Comparison of ENCODE assay signal across 1 cellular context in the genomic region with DNA sequence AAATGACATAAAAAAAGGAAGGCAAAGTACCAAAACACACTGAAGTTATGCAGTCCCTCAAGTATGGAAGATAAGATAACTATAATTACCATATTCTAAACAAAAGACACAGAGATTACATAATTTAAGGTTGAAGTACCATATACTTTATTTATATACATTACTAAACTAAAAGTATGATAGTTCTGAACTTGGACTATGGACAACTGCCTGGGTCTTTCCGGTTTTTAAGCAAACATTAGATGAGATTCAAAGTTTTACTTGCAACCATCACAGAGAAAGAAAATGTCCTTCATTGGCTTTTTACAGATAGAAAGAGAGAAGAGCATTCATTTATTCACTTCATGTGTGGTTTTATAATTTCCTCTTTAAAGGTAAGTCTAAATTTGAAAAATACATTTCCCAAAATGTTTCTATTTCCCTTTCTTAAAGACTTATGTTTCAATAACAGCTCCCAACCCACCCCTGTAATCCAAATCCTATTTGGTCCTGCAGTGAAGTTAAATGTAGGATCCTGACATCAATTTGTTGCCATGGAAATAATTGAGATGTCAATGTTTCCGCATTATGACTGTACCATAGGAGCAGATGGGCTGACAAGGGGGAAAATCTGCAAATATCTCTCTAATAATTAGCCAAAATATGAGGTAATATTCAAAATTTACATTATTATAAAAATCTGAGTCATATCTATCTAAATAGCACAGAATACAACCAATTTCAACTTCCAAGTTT.
TF ChIP-seq lines count a peak whose summit lies in the region.

No MANE protein-coding gene starts in this region.

TF ChIP-seq in HepG2, 621 proteins besides CTCF, POLR2A, EP300 and RAD21 (continued from another document):
- peak; percentile 86; the same call in 1 of the 2 replicates for TF ChIP-seq ZBTB20 (CRISPR knock-in tag; IDR thresholded peaks at IDR 0.05; ENCODE audit: borderline replicate concordance, low read depth)
- TF ChIP-seq DPF2 (CRISPR knock-in tag; IDR thresholded peaks at IDR 0.05; ENCODE audit: borderline replicate concordance, low read depth) = no peak; the same call in 1 of the 2 replicates
- TF ChIP-seq RARA (CRISPR knock-in tag; IDR thresholded peaks at IDR 0.05) = peak; percentile 40; the same call in 1 of the 2 replicates
- TF ChIP-seq POGZ (CRISPR knock-in tag; IDR thresholded peaks at IDR 0.05) = 0 out of 2 replicates have a peak, but pooled peaks have one; percentile 14
- TF ChIP-seq ZNF24 (IDR thresholded peaks at IDR 0.05) = 0 out of 2 replicates have a peak, but pooled peaks have one; percentile 20
- TF ChIP-seq KDM5A (IDR thresholded peaks at IDR 0.05; ENCODE audit: borderline replicate concordance, low read length) = 0 out of 2 replicates have a peak, but pooled peaks have one; percentile 24
